ENCODE assay signal across 1 cellular context in the genomic region with DNA sequence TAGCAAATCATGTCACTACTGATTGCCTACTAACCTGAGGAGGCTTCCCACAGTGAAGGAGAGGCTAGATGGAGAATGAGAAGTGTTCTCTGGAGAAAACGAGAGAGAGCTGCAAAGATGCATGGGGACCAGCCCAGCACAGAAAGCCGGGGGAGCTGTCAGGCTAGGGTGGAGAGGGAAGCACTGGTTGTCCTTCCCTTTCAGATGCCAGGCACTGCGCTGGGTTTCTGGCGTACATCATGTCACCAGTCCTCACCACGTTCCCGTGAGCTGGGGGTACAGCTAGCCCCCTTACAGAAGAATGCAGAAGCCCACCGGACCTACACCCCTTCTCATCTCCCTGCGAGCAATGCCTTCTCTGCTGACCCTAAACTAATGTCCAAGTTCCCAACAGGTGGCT.
TF ChIP-seq lines count a peak whose summit lies in the region.

No MANE protein-coding gene starts in this region.

TF ChIP-seq in endothelial cell of umbilical vein, 7 proteins besides CTCF, POLR2A, EP300 and RAD21:
- TF ChIP-seq FOS (IDR thresholded peaks at IDR 0.05; ENCODE audit: borderline replicate concordance, insufficient read depth, low read length) = no peak
- TF ChIP-seq EZH2 (IDR thresholded peaks at IDR 0.05; ENCODE audit: borderline replicate concordance, low read depth, low read length, severe bottlenecking) = no peak
- no peak for TF ChIP-seq GATA2 (IDR thresholded peaks at IDR 0.05; ENCODE audit: insufficient read depth, insufficient read length, low read depth, low read length)
